10 cellular contexts compared by ENCODE assay signal in the genomic region with DNA sequence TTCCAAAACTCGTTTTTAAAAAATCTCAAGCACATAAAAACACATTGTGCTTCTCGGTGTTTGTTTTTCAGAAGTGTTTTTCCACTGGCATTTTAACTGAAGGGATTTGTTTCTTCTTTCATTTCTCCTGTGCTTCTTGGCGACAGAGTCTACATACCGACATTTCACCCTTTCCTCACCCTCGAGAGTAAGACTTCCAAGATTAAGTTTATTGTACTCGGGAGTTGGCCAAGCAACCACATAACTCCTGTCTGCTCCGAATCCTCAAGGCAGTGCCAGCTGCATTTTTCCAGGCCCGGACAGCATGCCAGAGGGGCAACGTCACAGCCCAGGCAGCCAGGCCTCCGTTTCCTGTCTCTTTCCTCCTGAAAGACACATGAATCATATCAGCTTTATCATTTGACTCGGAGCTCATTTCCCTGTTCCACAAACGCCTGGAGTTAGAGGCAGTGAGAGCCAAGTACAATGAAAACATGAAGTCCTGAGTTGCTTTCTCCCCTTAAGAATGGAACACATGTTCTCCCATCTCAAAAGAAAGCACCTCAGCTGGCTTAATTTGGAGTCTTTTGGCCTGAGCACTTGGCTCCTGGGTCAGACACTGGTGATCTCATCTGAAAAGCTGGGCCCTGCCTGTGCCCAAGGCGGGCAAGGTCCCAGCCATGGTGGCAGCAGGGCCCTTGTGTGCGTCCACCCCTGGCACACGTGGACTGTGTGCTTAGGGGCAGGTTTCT. TPM values are rescaled to one million over a fixed set of nuclear protein-coding genes. Genes with fewer than 3 reads are reported as not detected.
DNase-seq lines count a peak whose midpoint lies in the region; ATAC-seq, FAIRE-seq and TF ChIP-seq lines count a peak whose summit lies in the region.
"Had no signal": no experiment of that assay in that cellular context is flagged by ENCODE, and none has a peak within 500 bp of the region (broad histone marks: within the 10 kb centered on the region; RNA-seq: fewer than 3 reads in every experiment).

No MANE protein-coding gene starts in this region.

- H3K9ac ChIP-seq in HCT116 (ENCODE audit: low read length) (peak overlapping the region; percentile 60), keratinocyte (ENCODE audit: control insufficient read depth, extremely low read depth, insufficient read depth, low read length) (peak overlapping the region; percentile 62), smooth muscle cell (ENCODE audit: low read depth) (peak overlapping the region; percentile 86)

- H3K4me2 ChIP-seq in HCT116 (ENCODE audit: low read length) = peak overlapping the region; percentile 70
- peak overlapping the region; percentile 77 for H3K4me2 ChIP-seq in keratinocyte (ENCODE audit: control insufficient read depth, extremely low read depth, insufficient read depth, low read depth, low read length)
- H3K4me2 ChIP-seq in smooth muscle cell = peak overlapping the region; percentile 73

- H3K36me3 ChIP-seq in HCT116 (ENCODE audit: control insufficient read depth in 1 of 2, insufficient read depth in 2 of 2, low read length in 2 of 2) (no peaks in the 10 kb centered on the region), keratinocyte (ENCODE audit: control insufficient read depth in 2 of 2, extremely low read depth in 1 of 2, insufficient read depth in 2 of 2, low read length in 2 of 2) (no peaks in the 10 kb centered on the region), smooth muscle cell (ENCODE audit: low read depth) (no peaks in the 10 kb centered on the region)

- no peaks in the 10 kb centered on the region for H3K9me2 ChIP-seq in HCT116 (ENCODE audit: insufficient read depth)

- DNase-seq in HCT116 (ENCODE audit: low read depth, low spot score) (peak; percentile 81), keratinocyte (ENCODE audit: low read depth, low spot score) (peak; percentile 79), smooth muscle cell (lab: John Stamatoyannopoulos, UW; ENCODE audit: unreplicated experiment) (peak; percentile 41), NCI-H1092 treated with DMSO at 0.1 percent for 48 hours (lab: John Stamatoyannopoulos, UW) (no peak), immature natural killer cell (no peak)

- H2AFZ ChIP-seq in HCT116 (ENCODE audit: low read depth, low read length, poor library complexity, severe bottlenecking) = peak overlapping the region; percentile 89
- peak overlapping the region; percentile 55 for H2AFZ ChIP-seq in keratinocyte (ENCODE audit: control insufficient read depth, low read length)
- peak overlapping the region; percentile 3 for H2AFZ ChIP-seq in smooth muscle cell (ENCODE audit: low read depth)

- peak; percentile 90 for ATAC-seq in HCT116
- no peak for ATAC-seq in GM21367 (IDR thresholded peaks at IDR 0.05; ENCODE audit: unreplicated experiment)
- ATAC-seq in GM18909 (IDR thresholded peaks at IDR 0.05; ENCODE audit: poor library complexity, unreplicated experiment) = no peak

- intact Hi-C loops in HCT116 (cut with micrococcal nuclease) = loop anchor here (1.0 kb wide), 1 partner anchor 78 kb away; no protein-coding TSS in a partner anchor

- H3K36me3 Mint-ChIP-seq in brain = no peaks in the 10 kb centered on the region
- no peaks in the 10 kb centered on the region for H3K36me3 Mint-ChIP-seq in immature natural killer cell

- H3K4me1 Mint-ChIP-seq in brain (peaks cover 38% of the 10 kb centered on the region), immature natural killer cell (no peaks in the 10 kb centered on the region)
- H3K4me1 Mint-ChIP-seq: central memory CD8-positive, alpha-beta T cell had no signal

- FAIRE-seq in keratinocyte (lab: Jason Lieb, UNC) = peak; percentile 87
- FAIRE-seq: H1 had no signal

- H4K20me1 ChIP-seq in HCT116 (ENCODE audit: insufficient read depth) (no peaks in the 10 kb centered on the region), keratinocyte (ENCODE audit: control insufficient read depth, extremely low read depth, insufficient read depth, low read length) (no peaks in the 10 kb centered on the region), smooth muscle cell (ENCODE audit: low read depth) (no peaks in the 10 kb centered on the region)

- WGBS in smooth muscle cell (ENCODE audit: low lambda C conversion rate) = 20% methylated on average over 15 of the region's 15 CpGs

- H3K9me3 Mint-ChIP-seq in brain = peaks cover 0 to 8% (median 0%) of the 10 kb centered on the region in 5 experiments
- no peaks in the 10 kb centered on the region for H3K9me3 Mint-ChIP-seq in immature natural killer cell
- H3K9me3 Mint-ChIP-seq: central memory CD8-positive, alpha-beta T cell had no signal

- H3K27ac Mint-ChIP-seq in brain = peak overlapping the region; percentile 69 to 96 (median 91)
- H3K27ac Mint-ChIP-seq in immature natural killer cell = no peak overlapping the region

- peaks cover 33% of the 10 kb centered on the region for H3F3A ChIP-seq in smooth muscle cell (ENCODE audit: low read depth)

- no peaks in the 10 kb centered on the region for H3K9me1 ChIP-seq in keratinocyte (ENCODE audit: control insufficient read depth, extremely low read depth, insufficient read depth, low read length)

- H3K27me3 ChIP-seq in HCT116 (ENCODE audit: insufficient read depth, low read length) (no peaks in the 10 kb centered on the region), keratinocyte (ENCODE audit: control insufficient read depth, extremely low read depth, insufficient read depth, low read length) (no peaks in the 10 kb centered on the region), smooth muscle cell (ENCODE audit: low read depth) (no peaks in the 10 kb centered on the region)

- H3K79me2 ChIP-seq in HCT116 (ENCODE audit: insufficient read depth, low read length) (no peaks in the 10 kb centered on the region), keratinocyte (ENCODE audit: control insufficient read depth, insufficient read depth, low read length) (no peaks in the 10 kb centered on the region), smooth muscle cell (ENCODE audit: low read depth) (no peaks in the 10 kb centered on the region)

- POLR2A ChIA-PET in HCT116 (lab: Charles Lee) = interaction anchor here (0.9 to 1.7 kb wide), 7 partner anchors 11 to 107 kb away, joined by 3 to 6 read pairs (median 3); no protein-coding TSS in a partner anchor

- RAD21 ChIA-PET in HCT116 (lab: Charles Lee; ENCODE audit: low non-redundant PET in 1 of 2, low total read pairs in 2 of 2, uncharacterized antibody in 2 of 2, unreplicated experiment in 2 of 2) = interaction anchor here in 1 of 2 experiments (1.5 kb wide), 1 partner anchor 152 kb away, joined by 4 read pairs; no protein-coding TSS in a partner anchor

- no peak for TF ChIP-seq POLR2A in HCT116 (IDR thresholded peaks at IDR 0.05; ENCODE audit: borderline replicate concordance, extremely low read depth, insufficient read depth, insufficient read length)

- dilution Hi-C loops in keratinocyte (cut with MboI; ENCODE audit: extremely low pct_ligation_motif_present, low sequenced_read_pairs) = no loop called here

- TF ChIP-seq CTCF in HCT116 (IDR thresholded peaks at IDR 0.05 in 2 of 3, conservative IDR thresholded peaks at IDR 0.05 in 1 of 3; ENCODE audit: borderline replicate concordance in 1 of 3, insufficient read depth in 1 of 3, low read depth in 2 of 3, low read length in 2 of 3) = no peak
- no peak for TF ChIP-seq CTCF in brain (conservative IDR thresholded peaks at IDR 0.05)
- no peak for TF ChIP-seq CTCF in keratinocyte (optimal IDR thresholded peaks at IDR 0.05 in 1 of 3, IDR thresholded peaks at IDR 0.05 in 1 of 3, conservative IDR thresholded peaks at IDR 0.05 in 1 of 3; ENCODE audit: extremely low read depth in 1 of 3, insufficient read depth in 2 of 3, low read length in 3 of 3)
- TF ChIP-seq CTCF in smooth muscle cell (IDR thresholded peaks at IDR 0.05; ENCODE audit: borderline replicate concordance, insufficient read depth, poor library complexity, severe bottlenecking) = no peak

- H3K27me3 Mint-ChIP-seq in brain (peaks cover 4% of the 10 kb centered on the region), immature natural killer cell (ENCODE audit: low read depth in 3 of 3) (peaks cover 0 to 6% (median 1%) of the 10 kb centered on the region in 3 donors)

- no peaks in the 10 kb centered on the region for H3K9me3 ChIP-seq in HCT116 (ENCODE audit: control insufficient read depth in 1 of 2, insufficient read depth in 1 of 2, low read depth in 1 of 2, low read length in 2 of 2)
- no peaks in the 10 kb centered on the region for H3K9me3 ChIP-seq in keratinocyte (ENCODE audit: control insufficient read depth, low read depth, low read length)
- no peaks in the 10 kb centered on the region for H3K9me3 ChIP-seq in smooth muscle cell (replicated peaks; ENCODE audit: low read depth)

- H3K4me3 ChIP-seq in HCT116 (replicated peaks in 1 of 2; ENCODE audit: low read depth in 1 of 2, low read length in 2 of 2) (peak overlapping the region in 1 of 2 experiments; percentile 32; a peak in 2 of 4 replicates), keratinocyte (ENCODE audit: control insufficient read depth in 2 of 3, extremely low read depth in 1 of 3, insufficient read depth in 2 of 3, low read depth in 1 of 3, low read length in 3 of 3) (peak overlapping the region in 2 of 3 experiments; percentile 10 to 28), smooth muscle cell (peak overlapping the region; percentile 23)

- peak overlapping the region; percentile 6 to 78 (median 27) for H3K4me3 Mint-ChIP-seq in brain
- H3K4me3 Mint-ChIP-seq in immature natural killer cell = no peak overlapping the region
- H3K4me3 Mint-ChIP-seq: central memory CD8-positive, alpha-beta T cell had no signal

- no TSS peak for BruUV-seq in HCT116 (replicated peaks; lab: Mats Ljungman, UMichigan)

- peaks cover 15 to 30% of the 10 kb centered on the region in 2 experiments for H3K4me1 ChIP-seq in HCT116 (ENCODE audit: control insufficient read depth in 1 of 2, insufficient read depth in 2 of 2, low read length in 2 of 2)
- peaks cover 57% of the 10 kb centered on the region for H3K4me1 ChIP-seq in keratinocyte (ENCODE audit: control insufficient read depth, extremely low read depth, insufficient read depth, low read length)
- H3K4me1 ChIP-seq in smooth muscle cell (ENCODE audit: low read depth) = peaks cover 8% of the 10 kb centered on the region

- TF ChIP-seq RAD21 in HCT116 (IDR thresholded peaks at IDR 0.05; ENCODE audit: low read depth) = peak; percentile 30; the same call in 1 of the 2 replicates

- CTCF ChIA-PET in HCT116 (lab: Charles Lee) = interaction anchor here (1.2 to 1.9 kb wide), 2 partner anchors 77 to 152 kb away, joined by 6 to 12 read pairs; no protein-coding TSS in a partner anchor

- H3K27ac ChIP-seq in HCT116 (ENCODE audit: low read depth, low read length) = peak overlapping the region; percentile 75
- H3K27ac ChIP-seq in keratinocyte (ENCODE audit: control insufficient read depth, insufficient read depth, low read length) = peak overlapping the region; percentile 85
- H3K27ac ChIP-seq in smooth muscle cell (ENCODE audit: low read depth) = peak overlapping the region; percentile 98

RNA-seq across cellular contexts. Expression of a gene that starts 23.2 kb away (rescaled TPM):
- total RNA-seq in HCT116 (2021; ENCODE audit: unreplicated experiment) = 0.86 TPM
- polyA plus RNA-seq in HCT116 (2012) = 0.21 and 0.34 TPM in 2 replicates
- polyA plus RNA-seq in brain (ENCODE audit: insufficient read depth, low read depth, low replicate concordance) = 25.1 TPM
- 3.8 to 4.0 TPM (median 3.9 TPM) in 3 replicates for polyA plus RNA-seq in keratinocyte
- polyA plus RNA-seq in keratinocyte (2011; ENCODE audit: low read depth) = 0.80 TPM
- polyA plus RNA-seq in keratinocyte (2011; cell fraction: cytosol; rRNA removed) = 2.9 and 4.1 TPM in 2 replicates
- 3.7 and 3.8 TPM in 2 replicates for polyA plus RNA-seq in keratinocyte (2011; cell fraction: nucleus; rRNA removed)
- polyA plus RNA-seq in keratinocyte (2012; ENCODE audit: low replicate concordance) = 2.8 and 5.9 TPM in 2 replicates
- 0.69 to 1.6 TPM (median 1.1 TPM) in 3 replicates for polyA minus RNA-seq in keratinocyte
- polyA minus RNA-seq in keratinocyte (2011; cell fraction: cytosol; rRNA and poly(A)+ RNA removed) = 4.8 TPM
- 1.7 and 1.8 TPM in 2 replicates for polyA minus RNA-seq in keratinocyte (2011; cell fraction: nucleus; rRNA and poly(A)+ RNA removed)
- total RNA-seq in smooth muscle cell = 2.2 and 6.3 TPM in 2 replicates
- 3.1 and 4.3 TPM in 2 replicates for polyA plus RNA-seq in smooth muscle cell
- 10 to 100 TPM in 1 of 3 donors, 1 to 10 TPM in 2; 3.9 to 15.9 (median 4.2) TPM for polyA plus RNA-seq in immature natural killer cell

Comparison
In these comparisons a context has a peak if more than half of its experiments do, and no peak if none do; other contexts are left out.
1. DNase-seq: peak in HCT116 (single experiment), keratinocyte (single experiment) and smooth muscle cell (single experiment); none in NCI-H1092 treated with DMSO at 0.1 percent for 48 hours (single experiment) and immature natural killer cell (0 of 3).
2. H2AFZ ChIP-seq: peak in every context shown above with its lines; median percentile 89 in HCT116; 55 in keratinocyte; 3 in smooth muscle cell.
3. H3K27ac Mint-ChIP-seq: peak in brain (5 of 5); none in immature natural killer cell (0 of 6).
4. H3K4me3 Mint-ChIP-seq: peak in brain (5 of 5); none in immature natural killer cell (0 of 5).
5. Peak in every context shown above with its lines, with median percentiles within 50 percentile points of each other: H3K27ac ChIP-seq, H3K4me2 ChIP-seq and H3K9ac ChIP-seq.